1 cellular context compared by ENCODE assay signal in the genomic region with DNA sequence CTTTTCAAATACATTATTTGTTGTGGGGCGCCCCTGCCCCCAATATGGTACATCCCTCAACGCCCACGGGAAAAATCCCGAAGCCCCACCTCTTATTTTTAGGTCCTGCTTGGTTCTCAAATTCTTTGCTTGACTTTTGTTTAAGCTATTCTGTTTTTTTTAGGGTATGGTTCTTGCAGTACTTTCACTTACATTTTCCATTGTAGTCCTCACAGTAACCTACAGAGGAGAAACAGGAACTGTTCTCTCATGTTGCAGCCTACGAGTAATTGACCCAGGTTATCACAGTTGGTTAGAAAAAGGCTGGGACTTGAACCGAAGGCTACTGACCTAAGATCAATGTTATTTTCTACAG.
TF ChIP-seq lines count a peak whose summit lies in the region.

No MANE protein-coding gene starts in this region.

TF ChIP-seq in HepG2, 621 proteins besides CTCF, POLR2A, EP300 and RAD21 (continued from another document):
- TF ChIP-seq, protein P1, sequence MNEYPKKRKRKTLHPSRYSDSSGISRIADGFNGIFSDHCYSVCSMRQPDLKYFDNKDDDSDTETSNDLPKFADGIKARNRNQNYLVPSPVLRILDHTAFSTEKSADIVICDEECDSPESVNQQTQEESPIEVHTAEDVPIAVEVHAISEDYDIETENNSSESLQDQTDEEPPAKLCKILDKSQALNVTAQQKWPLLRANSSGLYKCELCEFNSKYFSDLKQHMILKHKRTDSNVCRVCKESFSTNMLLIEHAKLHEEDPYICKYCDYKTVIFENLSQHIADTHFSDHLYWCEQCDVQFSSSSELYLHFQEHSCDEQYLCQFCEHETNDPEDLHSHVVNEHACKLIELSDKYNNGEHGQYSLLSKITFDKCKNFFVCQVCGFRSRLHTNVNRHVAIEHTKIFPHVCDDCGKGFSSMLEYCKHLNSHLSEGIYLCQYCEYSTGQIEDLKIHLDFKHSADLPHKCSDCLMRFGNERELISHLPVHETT (CRISPR knock-in tag; conservative IDR thresholded peaks at IDR 0.05), result no peak
- TF ChIP-seq CAMTA2 (CRISPR knock-in tag; IDR thresholded peaks at IDR 0.05; ENCODE audit: borderline replicate concordance) (no peak), NR3C1 (CRISPR knock-in tag; IDR thresholded peaks at IDR 0.05) (no peak), NFKBIZ (CRISPR knock-in tag; IDR thresholded peaks at IDR 0.05) (no peak), ZNF30 (CRISPR knock-in tag; IDR thresholded peaks at IDR 0.05) (no peak), KLF12 (CRISPR knock-in tag; IDR thresholded peaks at IDR 0.05; ENCODE audit: borderline replicate concordance) (no peak), SIN3B (IDR thresholded peaks at IDR 0.05; ENCODE audit: low read length) (no peak), KLF9 (CRISPR knock-in tag; IDR thresholded peaks at IDR 0.05; ENCODE audit: low read depth) (no peak), RXRA (CRISPR knock-in tag; IDR thresholded peaks at IDR 0.05) (no peak), ZNF501 (CRISPR knock-in tag; IDR thresholded peaks at IDR 0.05) (no peak), CEBPG (CRISPR knock-in tag; IDR thresholded peaks at IDR 0.05) (no peak), XRCC5 (optimal IDR thresholded peaks at IDR 0.05; ENCODE audit: low read length) (no peak)
- TF ChIP-seq, protein P2, sequence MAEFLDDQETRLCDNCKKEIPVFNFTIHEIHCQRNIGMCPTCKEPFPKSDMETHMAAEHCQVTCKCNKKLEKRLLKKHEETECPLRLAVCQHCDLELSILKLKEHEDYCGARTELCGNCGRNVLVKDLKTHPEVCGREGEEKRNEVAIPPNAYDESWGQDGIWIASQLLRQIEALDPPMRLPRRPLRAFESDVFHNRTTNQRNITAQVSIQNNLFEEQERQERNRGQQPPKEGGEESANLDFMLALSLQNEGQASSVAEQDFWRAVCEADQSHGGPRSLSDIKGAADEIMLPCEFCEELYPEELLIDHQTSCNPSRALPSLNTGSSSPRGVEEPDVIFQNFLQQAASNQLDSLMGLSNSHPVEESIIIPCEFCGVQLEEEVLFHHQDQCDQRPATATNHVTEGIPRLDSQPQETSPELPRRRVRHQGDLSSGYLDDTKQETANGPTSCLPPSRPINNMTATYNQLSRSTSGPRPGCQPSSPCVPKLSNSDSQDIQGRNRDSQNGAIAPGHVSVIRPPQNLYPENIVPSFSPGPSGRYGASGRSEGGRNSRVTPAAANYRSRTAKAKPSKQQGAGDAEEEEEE (CRISPR knock-in tag; IDR thresholded peaks at IDR 0.05; ENCODE audit: borderline replicate concordance), result no peak
- TF ChIP-seq, protein P3, sequence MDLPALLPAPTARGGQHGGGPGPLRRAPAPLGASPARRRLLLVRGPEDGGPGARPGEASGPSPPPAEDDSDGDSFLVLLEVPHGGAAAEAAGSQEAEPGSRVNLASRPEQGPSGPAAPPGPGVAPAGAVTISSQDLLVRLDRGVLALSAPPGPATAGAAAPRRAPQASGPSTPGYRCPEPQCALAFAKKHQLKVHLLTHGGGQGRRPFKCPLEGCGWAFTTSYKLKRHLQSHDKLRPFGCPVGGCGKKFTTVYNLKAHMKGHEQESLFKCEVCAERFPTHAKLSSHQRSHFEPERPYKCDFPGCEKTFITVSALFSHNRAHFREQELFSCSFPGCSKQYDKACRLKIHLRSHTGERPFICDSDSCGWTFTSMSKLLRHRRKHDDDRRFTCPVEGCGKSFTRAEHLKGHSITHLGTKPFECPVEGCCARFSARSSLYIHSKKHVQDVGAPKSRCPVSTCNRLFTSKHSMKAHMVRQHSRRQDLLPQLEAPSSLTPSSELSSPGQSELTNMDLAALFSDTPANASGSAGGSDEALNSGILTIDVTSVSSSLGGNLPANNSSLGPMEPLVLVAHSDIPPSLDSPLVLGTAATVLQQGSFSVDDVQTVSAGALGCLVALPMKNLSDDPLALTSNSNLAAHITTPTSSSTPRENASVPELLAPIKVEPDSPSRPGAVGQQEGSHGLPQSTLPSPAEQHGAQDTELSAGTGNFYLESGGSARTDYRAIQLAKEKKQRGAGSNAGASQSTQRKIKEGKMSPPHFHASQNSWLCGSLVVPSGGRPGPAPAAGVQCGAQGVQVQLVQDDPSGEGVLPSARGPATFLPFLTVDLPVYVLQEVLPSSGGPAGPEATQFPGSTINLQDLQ (CRISPR knock-in tag; IDR thresholded peaks at IDR 0.05), result no peak
- TF ChIP-seq, protein P4, sequence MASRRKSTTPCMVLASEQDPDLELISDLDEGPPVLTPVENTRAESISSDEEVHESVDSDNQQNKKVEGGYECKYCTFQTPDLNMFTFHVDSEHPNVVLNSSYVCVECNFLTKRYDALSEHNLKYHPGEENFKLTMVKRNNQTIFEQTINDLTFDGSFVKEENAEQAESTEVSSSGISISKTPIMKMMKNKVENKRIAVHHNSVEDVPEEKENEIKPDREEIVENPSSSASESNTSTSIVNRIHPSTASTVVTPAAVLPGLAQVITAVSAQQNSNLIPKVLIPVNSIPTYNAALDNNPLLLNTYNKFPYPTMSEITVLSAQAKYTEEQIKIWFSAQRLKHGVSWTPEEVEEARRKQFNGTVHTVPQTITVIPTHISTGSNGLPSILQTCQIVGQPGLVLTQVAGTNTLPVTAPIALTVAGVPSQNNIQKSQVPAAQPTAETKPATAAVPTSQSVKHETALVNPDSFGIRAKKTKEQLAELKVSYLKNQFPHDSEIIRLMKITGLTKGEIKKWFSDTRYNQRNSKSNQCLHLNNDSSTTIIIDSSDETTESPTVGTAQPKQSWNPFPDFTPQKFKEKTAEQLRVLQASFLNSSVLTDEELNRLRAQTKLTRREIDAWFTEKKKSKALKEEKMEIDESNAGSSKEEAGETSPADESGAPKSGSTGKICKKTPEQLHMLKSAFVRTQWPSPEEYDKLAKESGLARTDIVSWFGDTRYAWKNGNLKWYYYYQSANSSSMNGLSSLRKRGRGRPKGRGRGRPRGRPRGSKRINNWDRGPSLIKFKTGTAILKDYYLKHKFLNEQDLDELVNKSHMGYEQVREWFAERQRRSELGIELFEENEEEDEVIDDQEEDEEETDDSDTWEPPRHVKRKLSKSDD (CRISPR knock-in tag; IDR thresholded peaks at IDR 0.05; ENCODE audit: low read depth), result no peak
